In the genomic region with DNA sequence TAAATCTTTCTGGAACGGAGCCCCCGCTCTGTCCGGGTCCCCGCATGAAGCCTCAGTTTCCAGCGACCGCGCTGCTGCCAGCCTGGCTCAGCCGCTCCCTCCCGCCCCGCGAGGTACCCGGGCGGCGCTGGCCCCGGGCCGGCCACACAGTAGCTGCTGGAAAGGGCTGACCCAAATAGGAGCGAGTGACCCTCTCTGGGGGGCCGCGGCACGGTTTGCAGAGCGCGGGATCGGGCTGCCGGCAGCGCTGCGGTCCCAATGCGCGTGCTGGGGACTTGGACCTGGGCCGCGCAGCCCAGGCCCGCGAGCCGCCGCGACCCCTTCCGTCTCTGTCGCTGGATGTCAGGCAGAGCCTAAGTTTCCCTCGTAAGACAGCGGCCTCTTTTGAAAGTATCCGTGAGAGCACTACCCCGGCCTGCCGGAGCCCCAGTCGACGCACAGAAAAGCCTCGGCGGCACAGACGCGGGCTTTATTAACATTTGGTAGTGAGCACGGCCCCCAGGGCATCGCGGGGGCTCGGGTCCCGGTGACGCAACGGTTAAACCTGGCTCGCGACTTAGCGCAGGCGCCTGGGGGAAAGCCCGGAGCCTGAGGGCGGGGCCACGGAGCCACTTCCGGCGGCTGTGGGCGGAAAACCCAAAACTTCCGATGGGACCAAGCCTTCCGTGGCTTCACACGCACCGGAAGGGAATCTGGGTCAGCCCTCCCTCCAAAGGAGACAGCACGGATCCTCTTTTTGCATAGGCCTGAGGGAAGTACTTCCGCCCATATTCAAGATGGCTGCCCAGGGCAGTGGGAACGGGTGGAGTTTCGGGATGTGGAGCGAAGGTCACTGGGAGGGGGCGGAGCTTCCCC, we compare ENCODE assay signal across 1 cellular context.
TF ChIP-seq lines count a peak whose summit lies in the region.

No MANE protein-coding gene starts in this region.

TF ChIP-seq in HepG2, 621 proteins besides CTCF, POLR2A, EP300 and RAD21 (continued from another document and continues in another):
- TF ChIP-seq PRDM10 (CRISPR knock-in tag; IDR thresholded peaks at IDR 0.05; ENCODE audit: low read depth) (0 out of 2 replicates have a peak, but pooled peaks have one; percentile 46), ZMYM2 (CRISPR knock-in tag; IDR thresholded peaks at IDR 0.05) (no peak), ZNF749 (CRISPR knock-in tag; IDR thresholded peaks at IDR 0.05; ENCODE audit: borderline replicate concordance) (0 out of 2 replicates have a peak, but pooled peaks have one; percentile 5), NFIC (IDR thresholded peaks at IDR 0.05; ENCODE audit: low read length) (peak; percentile 15; the same call in 1 of the 2 replicates), HNF1A (IDR thresholded peaks at IDR 0.05; ENCODE audit: low read depth) (peak; percentile 38; the same call in 1 of the 2 replicates), HNF1A (CRISPR knock-in tag; IDR thresholded peaks at IDR 0.05; ENCODE audit: borderline replicate concordance) (no peak; the same call in 1 of the 2 replicates), ZSCAN5A (CRISPR knock-in tag; IDR thresholded peaks at IDR 0.05; ENCODE audit: borderline replicate concordance) (0 out of 2 replicates have a peak, but pooled peaks have one; percentile 20), ZFP91 (CRISPR knock-in tag; IDR thresholded peaks at IDR 0.05; ENCODE audit: borderline replicate concordance) (peak; percentile 71; the same call in 1 of the 2 replicates), TBL1XR1 (IDR thresholded peaks at IDR 0.05; ENCODE audit: borderline replicate concordance, low read length, partially characterized antibody) (peak; percentile 45), SNRNP70 (IDR thresholded peaks at IDR 0.05; ENCODE audit: low read depth, low read length) (no peak), MAZ (IDR thresholded peaks at IDR 0.05; ENCODE audit: borderline replicate concordance, low read depth, low read length) (peak; percentile 96), MAZ (CRISPR knock-in tag; IDR thresholded peaks at IDR 0.05; ENCODE audit: low read depth) (peak; percentile 89), HMGXB4 (CRISPR knock-in tag; IDR thresholded peaks at IDR 0.05; ENCODE audit: borderline replicate concordance in 1 of 2, low read depth in 1 of 2) (peak; percentile 44 to 74; a peak in 3 of 4 replicates), ZNF570 (CRISPR knock-in tag; IDR thresholded peaks at IDR 0.05; ENCODE audit: borderline replicate concordance) (no peak), PITX1 (CRISPR knock-in tag; IDR thresholded peaks at IDR 0.05) (peak; percentile 41; the same call in 1 of the 2 replicates), FOXK2 (IDR thresholded peaks at IDR 0.05) (no peak), SRY (CRISPR knock-in tag; IDR thresholded peaks at IDR 0.05) (no peak), ISL2 (CRISPR knock-in tag; IDR thresholded peaks at IDR 0.05) (peak; percentile 29), MEIS1 (CRISPR knock-in tag; IDR thresholded peaks at IDR 0.05; ENCODE audit: borderline replicate concordance) (no peak), NAIF1 (CRISPR knock-in tag; IDR thresholded peaks at IDR 0.05; ENCODE audit: borderline replicate concordance) (peak; percentile 100), ZNF652 (CRISPR knock-in tag; IDR thresholded peaks at IDR 0.05; ENCODE audit: borderline replicate concordance, low read depth) (peak; percentile 99), GATAD1 (CRISPR knock-in tag; IDR thresholded peaks at IDR 0.05) (peak; percentile 88)
- TF ChIP-seq, protein P1, sequence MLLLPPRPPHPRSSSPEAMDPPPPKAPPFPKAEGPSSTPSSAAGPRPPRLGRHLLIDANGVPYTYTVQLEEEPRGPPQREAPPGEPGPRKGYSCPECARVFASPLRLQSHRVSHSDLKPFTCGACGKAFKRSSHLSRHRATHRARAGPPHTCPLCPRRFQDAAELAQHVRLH (CRISPR knock-in tag; IDR thresholded peaks at IDR 0.05; ENCODE audit: borderline replicate concordance, low read depth), result peak; percentile 92; the same call in 1 of the 2 replicates
- TF ChIP-seq, protein P2, sequence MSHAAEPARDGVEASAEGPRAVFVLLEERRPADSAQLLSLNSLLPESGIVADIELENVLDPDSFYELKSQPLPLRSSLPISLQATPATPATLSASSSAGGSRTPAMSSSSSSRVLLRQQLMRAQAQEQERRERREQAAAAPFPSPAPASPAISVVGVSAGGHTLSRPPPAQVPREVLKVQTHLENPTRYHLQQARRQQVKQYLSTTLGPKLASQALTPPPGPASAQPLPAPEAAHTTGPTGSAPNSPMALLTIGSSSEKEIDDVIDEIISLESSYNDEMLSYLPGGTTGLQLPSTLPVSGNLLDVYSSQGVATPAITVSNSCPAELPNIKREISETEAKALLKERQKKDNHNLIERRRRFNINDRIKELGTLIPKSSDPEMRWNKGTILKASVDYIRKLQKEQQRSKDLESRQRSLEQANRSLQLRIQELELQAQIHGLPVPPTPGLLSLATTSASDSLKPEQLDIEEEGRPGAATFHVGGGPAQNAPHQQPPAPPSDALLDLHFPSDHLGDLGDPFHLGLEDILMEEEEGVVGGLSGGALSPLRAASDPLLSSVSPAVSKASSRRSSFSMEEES (CRISPR knock-in tag; IDR thresholded peaks at IDR 0.05), result peak; percentile 30; the same call in 1 of the 2 replicates
- TF ChIP-seq, protein P3, sequence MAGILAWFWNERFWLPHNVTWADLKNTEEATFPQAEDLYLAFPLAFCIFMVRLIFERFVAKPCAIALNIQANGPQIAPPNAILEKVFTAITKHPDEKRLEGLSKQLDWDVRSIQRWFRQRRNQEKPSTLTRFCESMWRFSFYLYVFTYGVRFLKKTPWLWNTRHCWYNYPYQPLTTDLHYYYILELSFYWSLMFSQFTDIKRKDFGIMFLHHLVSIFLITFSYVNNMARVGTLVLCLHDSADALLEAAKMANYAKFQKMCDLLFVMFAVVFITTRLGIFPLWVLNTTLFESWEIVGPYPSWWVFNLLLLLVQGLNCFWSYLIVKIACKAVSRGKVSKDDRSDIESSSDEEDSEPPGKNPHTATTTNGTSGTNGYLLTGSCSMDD (CRISPR knock-in tag; IDR thresholded peaks at IDR 0.05), result no peak
- TF ChIP-seq, protein P4, sequence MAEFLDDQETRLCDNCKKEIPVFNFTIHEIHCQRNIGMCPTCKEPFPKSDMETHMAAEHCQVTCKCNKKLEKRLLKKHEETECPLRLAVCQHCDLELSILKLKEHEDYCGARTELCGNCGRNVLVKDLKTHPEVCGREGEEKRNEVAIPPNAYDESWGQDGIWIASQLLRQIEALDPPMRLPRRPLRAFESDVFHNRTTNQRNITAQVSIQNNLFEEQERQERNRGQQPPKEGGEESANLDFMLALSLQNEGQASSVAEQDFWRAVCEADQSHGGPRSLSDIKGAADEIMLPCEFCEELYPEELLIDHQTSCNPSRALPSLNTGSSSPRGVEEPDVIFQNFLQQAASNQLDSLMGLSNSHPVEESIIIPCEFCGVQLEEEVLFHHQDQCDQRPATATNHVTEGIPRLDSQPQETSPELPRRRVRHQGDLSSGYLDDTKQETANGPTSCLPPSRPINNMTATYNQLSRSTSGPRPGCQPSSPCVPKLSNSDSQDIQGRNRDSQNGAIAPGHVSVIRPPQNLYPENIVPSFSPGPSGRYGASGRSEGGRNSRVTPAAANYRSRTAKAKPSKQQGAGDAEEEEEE (CRISPR knock-in tag; IDR thresholded peaks at IDR 0.05; ENCODE audit: borderline replicate concordance), result no peak; the same call in 1 of the 2 replicates
- TF ChIP-seq, protein P5, sequence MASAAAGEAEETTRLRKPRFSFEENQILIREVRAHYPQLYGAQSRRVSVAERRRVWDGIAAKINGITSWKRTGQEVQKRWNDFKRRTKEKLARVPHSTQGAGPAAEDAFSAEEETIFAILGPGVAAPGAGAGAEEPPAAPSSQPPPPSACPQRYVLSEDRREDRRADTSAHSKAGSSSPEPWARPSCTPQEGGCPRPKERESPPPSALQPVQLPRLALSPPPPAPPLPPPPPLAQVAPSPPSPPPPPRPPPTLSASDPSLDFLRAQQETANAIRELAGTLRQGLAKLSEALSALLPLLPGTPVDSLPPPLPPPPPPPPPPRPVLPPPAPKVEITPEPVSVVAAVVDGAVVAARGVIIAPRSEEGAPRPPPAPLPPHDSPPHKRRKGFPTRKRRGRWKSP (CRISPR knock-in tag; IDR thresholded peaks at IDR 0.05), result peak; percentile 51
